Comparison of ENCODE assay signal across 8 cellular contexts in the genomic region with DNA sequence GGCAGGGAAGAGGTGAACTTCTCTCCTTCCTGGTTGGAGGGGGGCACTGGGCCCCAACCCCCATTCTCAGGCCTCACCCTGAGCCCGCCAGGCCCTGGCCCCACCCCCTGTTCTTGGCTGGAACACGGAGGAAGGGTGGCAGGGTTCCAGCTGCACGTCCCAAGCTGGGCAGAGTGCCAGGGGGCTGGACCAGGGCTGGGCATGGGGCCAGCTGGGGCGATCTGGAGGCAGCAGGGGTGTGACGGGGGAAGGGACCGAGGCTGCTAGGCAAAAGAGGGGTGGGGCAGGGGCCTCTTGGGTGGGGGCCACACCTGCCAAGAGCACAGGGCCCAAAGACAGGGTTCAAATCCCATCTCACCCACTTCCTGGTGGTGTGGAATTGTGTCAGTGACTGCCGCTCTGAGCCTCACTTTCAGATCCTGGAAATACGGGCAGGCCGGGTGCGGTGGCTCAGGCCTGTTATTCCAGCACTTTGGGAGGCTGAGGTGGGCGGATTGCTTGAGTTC. TPM values are rescaled to one million over a fixed set of nuclear protein-coding genes. Genes with fewer than 3 reads are reported as not detected.
DNase-seq lines count a peak whose midpoint lies in the region; ATAC-seq, FAIRE-seq and TF ChIP-seq lines count a peak whose summit lies in the region.

No MANE protein-coding gene starts in this region.

- no peak for TF ChIP-seq CTCF in glutamatergic neuron (IDR thresholded peaks at IDR 0.05; ENCODE audit: partially characterized antibody, unreplicated experiment)

- H3K4me3 ChIP-seq in esophagus (ENCODE audit: low read depth in 1 of 2, low read length in 2 of 2): peak overlapping the region; percentile 28 to 32
- H3K4me3 ChIP-seq in mucosa of rectum (ENCODE audit: low read length in 2 of 2): peak overlapping the region; percentile 58 to 62

- no peaks in the 10 kb centered on the region for H3K27me3 ChIP-seq in esophagus (ENCODE audit: control insufficient read depth in 1 of 2, insufficient read depth in 2 of 2, low read length in 2 of 2)
- H3K27me3 ChIP-seq in mucosa of rectum (ENCODE audit: control insufficient read depth in 2 of 2, insufficient read depth in 2 of 2, low read length in 2 of 2): peaks cover 0 to 2% of the 10 kb centered on the region in 2 donors

- DNase-seq in NCI-H2081 (lab: John Stamatoyannopoulos, UW) (peak; percentile 91 to 93), NCI-H2081 treated with DMSO at 0.1 percent for 48 hours (lab: John Stamatoyannopoulos, UW) (no peak), RCC 7860 (ENCODE audit: low spot score) (peak; percentile 41), glutamatergic neuron (no peak)
- no peak for DNase-seq in activated naive CD8-positive, alpha-beta T cell treated with anti-CD3 and anti-CD28 coated beads, Interleukin-2, amount 50 U/mL, for 24 hours
- no peak for DNase-seq in stimulated activated CD4-positive, alpha-beta T cell treated with anti-CD3 and anti-CD28 coated beads, Interleukin-4, amount 100 ng/mL, for 1 hour

- H3K27ac Mint-ChIP-seq in glutamatergic neuron (ENCODE audit: unreplicated experiment): no peak overlapping the region
- H3K27ac Mint-ChIP-seq in activated naive CD8-positive, alpha-beta T cell treated with anti-CD3 and anti-CD28 coated beads, Interleukin-2, amount 50 U/mL, for 24 hours: no peak overlapping the region

- H3K4me1 ChIP-seq in esophagus (ENCODE audit: control insufficient read depth in 2 of 2, insufficient read depth in 2 of 2, low read length in 1 of 2): peaks cover 2 to 10% of the 10 kb centered on the region in 2 donors
- peaks cover 37 to 58% of the 10 kb centered on the region in 2 donors for H3K4me1 ChIP-seq in mucosa of rectum (ENCODE audit: control insufficient read depth in 2 of 2, insufficient read depth in 2 of 2, low read length in 2 of 2)

- H3K9ac ChIP-seq in mucosa of rectum (ENCODE audit: low read depth in 1 of 2, low read length in 2 of 2): peak overlapping the region in 1 of 2 donors; percentile 77

- FAIRE-seq in RCC 7860 (lab: Jason Lieb, UNC): no peak

- H3K36me3 ChIP-seq in esophagus (ENCODE audit: control insufficient read depth in 2 of 2, insufficient read depth in 2 of 2, low read length in 1 of 2) (no peaks in the 10 kb centered on the region), mucosa of rectum (ENCODE audit: control insufficient read depth in 2 of 2, insufficient read depth in 2 of 2, low read length in 2 of 2) (no peaks in the 10 kb centered on the region)

- no peak overlapping the region for H3K4me3 Mint-ChIP-seq in glutamatergic neuron (ENCODE audit: unreplicated experiment)
- H3K4me3 Mint-ChIP-seq in activated naive CD8-positive, alpha-beta T cell treated with anti-CD3 and anti-CD28 coated beads, Interleukin-2, amount 50 U/mL, for 24 hours: no peak overlapping the region

- H3K4me1 Mint-ChIP-seq in glutamatergic neuron (ENCODE audit: low read depth, unreplicated experiment): no peaks in the 10 kb centered on the region
- no peaks in the 10 kb centered on the region for H3K4me1 Mint-ChIP-seq in activated naive CD8-positive, alpha-beta T cell treated with anti-CD3 and anti-CD28 coated beads, Interleukin-2, amount 50 U/mL, for 24 hours

- ATAC-seq in activated naive CD8-positive, alpha-beta T cell treated with anti-CD3 and anti-CD28 coated beads, Interleukin-2, amount 50 U/mL, for 24 hours: no peak

- peak overlapping the region; percentile 87 to 93 for H3K27ac ChIP-seq in esophagus (ENCODE audit: low read depth in 2 of 2, low read length in 1 of 2)
- H3K27ac ChIP-seq in mucosa of rectum (ENCODE audit: low read depth in 2 of 2, low read length in 2 of 2): peak overlapping the region; percentile 87 to 93

- H3K27me3 Mint-ChIP-seq in glutamatergic neuron (ENCODE audit: unreplicated experiment): peaks cover 3% of the 10 kb centered on the region
- H3K27me3 Mint-ChIP-seq in activated naive CD8-positive, alpha-beta T cell treated with anti-CD3 and anti-CD28 coated beads, Interleukin-2, amount 50 U/mL, for 24 hours: peaks cover 27% of the 10 kb centered on the region

- 9 to 12% methylated on average over 11 of the region's 11 CpGs for WGBS in esophagus, 2 donors

- H3K9me3 ChIP-seq in esophagus (ENCODE audit: control insufficient read depth in 2 of 2, insufficient read depth in 1 of 2, low read depth in 1 of 2, low read length in 1 of 2) (no peaks in the 10 kb centered on the region), mucosa of rectum (ENCODE audit: control insufficient read depth in 2 of 2, low read length in 2 of 2) (no peaks in the 10 kb centered on the region)

- no peaks in the 10 kb centered on the region for H3K36me3 Mint-ChIP-seq in glutamatergic neuron (ENCODE audit: unreplicated experiment)
- no peaks in the 10 kb centered on the region for H3K36me3 Mint-ChIP-seq in activated naive CD8-positive, alpha-beta T cell treated with anti-CD3 and anti-CD28 coated beads, Interleukin-2, amount 50 U/mL, for 24 hours (ENCODE audit: low read depth)

- H3K9me3 Mint-ChIP-seq in glutamatergic neuron (ENCODE audit: unreplicated experiment): no peaks in the 10 kb centered on the region
- no peaks in the 10 kb centered on the region for H3K9me3 Mint-ChIP-seq in activated naive CD8-positive, alpha-beta T cell treated with anti-CD3 and anti-CD28 coated beads, Interleukin-2, amount 50 U/mL, for 24 hours

RNA-seq across cellular contexts. Expression of gene HIF3A, which starts 2.2 kb away (rescaled TPM):
- 10 to 100 TPM; 12.3 to 27.3 TPM for polyA plus RNA-seq in esophagus
- total RNA-seq in glutamatergic neuron (ENCODE audit: unreplicated experiment): 4.4 TPM

RNA-seq across cellular contexts. Expression of gene PPP5C, which starts 47.8 kb away (rescaled TPM):
- polyA plus RNA-seq in esophagus: 10 to 100 TPM; 34.7 to 35.5 TPM
- total RNA-seq in glutamatergic neuron (ENCODE audit: unreplicated experiment): 85.8 TPM

Comparison
In these comparisons a context has a peak if more than half of its experiments do, and no peak if none do; other contexts are left out.
1. DNase-seq: peak in NCI-H2081 (2 of 2) and RCC 7860 (single experiment); none in NCI-H2081 treated with DMSO at 0.1 percent for 48 hours (single experiment), glutamatergic neuron (single experiment), activated naive CD8-positive, alpha-beta T cell treated with anti-CD3 and anti-CD28 coated beads, Interleukin-2, amount 50 U/mL, for 24 hours (single experiment) and stimulated activated CD4-positive, alpha-beta T cell treated with anti-CD3 and anti-CD28 coated beads, Interleukin-4, amount 100 ng/mL, for 1 hour (single experiment).